18 cellular contexts compared by ENCODE assay signal in genomic region chr1:93344484-93344883, GRCh38. TPM values are rescaled to one million over a fixed set of nuclear protein-coding genes. Genes with fewer than 3 reads are reported as not detected.
DNase-seq lines count a peak whose midpoint lies in the region; ATAC-seq and TF ChIP-seq lines count a peak whose summit lies in the region.
"Had no signal": no experiment of that assay in that cellular context is flagged by ENCODE, and none has a peak within 500 bp of the region (broad histone marks: within the 10 kb centered on the region; RNA-seq: fewer than 3 reads in every experiment).

No MANE protein-coding gene starts in this region.

- no peaks in the 10 kb centered on the region for H3K27me3 Mint-ChIP-seq in activated naive CD4-positive, alpha-beta T cell treated with anti-CD3 and anti-CD28 coated beads for 36 hours (ENCODE audit: low read depth)
- no peaks in the 10 kb centered on the region for H3K27me3 Mint-ChIP-seq in stimulated activated naive B cell treated with anti-CD40 and anti-IgM and Interleukin-4, amounts not matched to agents 10 μg/mL and 1 μg/mL and 100 μg/mL, for 72 hours
- H3K27me3 Mint-ChIP-seq: naive thymus-derived CD4-positive, alpha-beta T cell; stimulated activated naive CD8-positive, alpha-beta T cell treated with anti-CD3 and anti-CD28 coated beads, Interleukin-15, Interleukin-2, amounts not matched to agents 100 ng/mL and 50 ng/mL, for 24 hours had no signal

- H3K9me2 ChIP-seq in PC-9 (ENCODE audit: insufficient read depth): no peaks in the 10 kb centered on the region
- H3K9me2 ChIP-seq: SK-N-SH had no signal

- 91% methylated on average over 6 of the region's 6 CpGs for WGBS in mammary epithelial cell (ENCODE audit: low coverage, missing lambda C conversion rate)

- H3K4me1 Mint-ChIP-seq in activated naive CD4-positive, alpha-beta T cell treated with anti-CD3 and anti-CD28 coated beads for 36 hours (ENCODE audit: low read depth): peaks cover 12% of the 10 kb centered on the region
- H3K4me1 Mint-ChIP-seq in stimulated activated naive B cell treated with anti-CD40 and anti-IgM and Interleukin-4, amounts not matched to agents 10 μg/mL and 1 μg/mL and 100 μg/mL, for 72 hours: peaks cover 4 to 14% of the 10 kb centered on the region in 2 donors

- peaks cover 9% of the 10 kb centered on the region for H3F3A ChIP-seq in PC-9 (ENCODE audit: insufficient read depth, low read depth)

- peak overlapping the region; percentile 16 for H3K4me3 Mint-ChIP-seq in activated naive CD4-positive, alpha-beta T cell treated with anti-CD3 and anti-CD28 coated beads for 36 hours
- H3K4me3 Mint-ChIP-seq in stimulated activated naive B cell treated with anti-CD40 and anti-IgM and Interleukin-4, amounts not matched to agents 10 μg/mL and 1 μg/mL and 100 μg/mL, for 72 hours: peak overlapping the region; percentile 39 to 48

- H3K4me2 ChIP-seq in PC-9: peak overlapping the region; percentile 27
- peak overlapping the region; percentile 4 for H3K4me2 ChIP-seq in mammary epithelial cell (ENCODE audit: insufficient read depth, low read depth, low read length)

- ATAC-seq in stimulated activated naive B cell treated with anti-CD40 and anti-IgM and Interleukin-4, amounts not matched to agents 10 μg/mL and 1 μg/mL and 100 μg/mL, for 72 hours (replicated peaks): no peak
- no peak for ATAC-seq in HG02610 (IDR thresholded peaks at IDR 0.05; ENCODE audit: unreplicated experiment)
- ATAC-seq in HG03280 (IDR thresholded peaks at IDR 0.05; ENCODE audit: unreplicated experiment): no peak

- peaks cover 26% of the 10 kb centered on the region for H4K20me1 ChIP-seq in PC-9 (ENCODE audit: insufficient read depth)
- H4K20me1 ChIP-seq in mammary epithelial cell (ENCODE audit: insufficient read depth, low read length): peaks cover 3% of the 10 kb centered on the region

- no peak for DNase-seq in activated naive CD4-positive, alpha-beta T cell treated with anti-CD3 and anti-CD28 coated beads for 36 hours
- DNase-seq in activated naive CD4-positive, alpha-beta T cell treated with Interleukin-2 at 50 U/mL for 16 hours: no peak
- DNase-seq in PC-9 (no peak), mammary epithelial cell (no peak), SKM-1 (lab: John Stamatoyannopoulos, UW; ENCODE audit: unreplicated experiment) (no peak)
- DNase-seq in stimulated activated naive B cell treated with anti-CD40 and anti-IgM and Interleukin-4, amounts not matched to agents 10 μg/mL and 1 μg/mL and 100 μg/mL, for 72 hours: no peak
- DNase-seq: activated CD8-positive, alpha-beta memory T cell treated with anti-CD3 and anti-CD28 coated beads for 24 hours; GOT3; immature natural killer cell; NCI-H524; SK-N-SH; upper lobe of right lung had no signal

- POLR2A ChIA-PET in PC-9 (lab: Charles Lee; ENCODE audit: unreplicated experiment): interaction anchor here (0.7 to 0.9 kb wide), 2 partner anchors 421 to 955 kb away, joined by 5 to 9 read pairs; no protein-coding TSS in a partner anchor

- H3K9ac ChIP-seq in mammary epithelial cell (ENCODE audit: insufficient read depth, low read length): no peak overlapping the region

- H3K36me3 ChIP-seq in PC-9 (ENCODE audit: low read depth): peaks cover 13% of the 10 kb centered on the region; the same call in 1 of the 2 replicates
- no peaks in the 10 kb centered on the region for H3K36me3 ChIP-seq in mammary epithelial cell (ENCODE audit: insufficient read depth, low read length)
- H3K36me3 ChIP-seq: ascending aorta, upper lobe of right lung had no signal

- dilution Hi-C loops in mammary epithelial cell (cut with HindIII; ENCODE audit: low sequenced_read_pairs): no loop called here

- peaks cover 12% of the 10 kb centered on the region for H3K36me3 Mint-ChIP-seq in activated naive CD4-positive, alpha-beta T cell treated with anti-CD3 and anti-CD28 coated beads for 36 hours (ENCODE audit: low read depth)
- H3K36me3 Mint-ChIP-seq in stimulated activated naive B cell treated with anti-CD40 and anti-IgM and Interleukin-4, amounts not matched to agents 10 μg/mL and 1 μg/mL and 100 μg/mL, for 72 hours: peaks cover 20 to 22% of the 10 kb centered on the region in 2 donors

- CTCF ChIA-PET in activated naive CD4-positive, alpha-beta T cell treated with anti-CD3 and anti-CD28 coated beads for 36 hours (lab: Charles Lee): interaction anchor here (2.1 kb wide), 1 partner anchor 40 kb away, joined by 14 read pairs; no protein-coding TSS in a partner anchor
- CTCF ChIA-PET in PC-9 (lab: Charles Lee) (no interaction called here), mammary epithelial cell (lab: Charles Lee; ENCODE audit: low non-redundant PET) (no interaction called here)

- no peak overlapping the region for H3K4me3 ChIP-seq in PC-9
- H3K4me3 ChIP-seq in mammary epithelial cell (replicated peaks in 1 of 3; ENCODE audit: insufficient read depth in 1 of 3, low read depth in 2 of 3, low read length in 3 of 3): no peak overlapping the region

- no peaks in the 10 kb centered on the region for H3K27me3 ChIP-seq in PC-9 (ENCODE audit: insufficient read depth, low read depth)
- no peaks in the 10 kb centered on the region for H3K27me3 ChIP-seq in mammary epithelial cell (ENCODE audit: insufficient read depth, low read length)
- H3K27me3 ChIP-seq: ascending aorta, upper lobe of right lung had no signal

- H3K9me3 Mint-ChIP-seq in activated naive CD4-positive, alpha-beta T cell treated with anti-CD3 and anti-CD28 coated beads for 36 hours: no peaks in the 10 kb centered on the region
- H3K9me3 Mint-ChIP-seq in stimulated activated naive B cell treated with anti-CD40 and anti-IgM and Interleukin-4, amounts not matched to agents 10 μg/mL and 1 μg/mL and 100 μg/mL, for 72 hours: no peaks in the 10 kb centered on the region
- H3K9me3 Mint-ChIP-seq: CD8-positive, alpha-beta memory T cell; immature natural killer cell; stimulated activated naive CD8-positive, alpha-beta T cell treated with anti-CD3 and anti-CD28 coated beads, Interleukin-15, Interleukin-2, amounts not matched to agents 100 ng/mL and 50 ng/mL, for 24 hours had no signal

- in situ Hi-C loops in mammary epithelial cell (cut with MboI; ENCODE audit: low sequenced_read_pairs in 2 of 2): no loop called here

- H3K4me1 ChIP-seq in PC-9 (replicated peaks; ENCODE audit: insufficient read depth) (peaks cover 35% of the 10 kb centered on the region), mammary epithelial cell (ENCODE audit: insufficient read depth, low read length) (peaks cover 17% of the 10 kb centered on the region)

- H3K9me3 ChIP-seq in PC-9 (ENCODE audit: insufficient read depth, low read depth): no peaks in the 10 kb centered on the region
- no peaks in the 10 kb centered on the region for H3K9me3 ChIP-seq in mammary epithelial cell (replicated peaks; ENCODE audit: insufficient read depth, low read length)
- H3K9me3 ChIP-seq: ascending aorta, SK-N-SH, upper lobe of right lung had no signal

- H3K79me2 ChIP-seq in PC-9 (ENCODE audit: low read depth): peaks cover 67% of the 10 kb centered on the region
- peaks cover 55% of the 10 kb centered on the region for H3K79me2 ChIP-seq in mammary epithelial cell (ENCODE audit: insufficient read depth, low read length)

- no peak for TF ChIP-seq CTCF in PC-9 (conservative IDR thresholded peaks at IDR 0.05)
- no peak for TF ChIP-seq CTCF in mammary epithelial cell (conservative IDR thresholded peaks at IDR 0.05 in 1 of 2, IDR thresholded peaks at IDR 0.05 in 1 of 2; ENCODE audit: extremely low read depth in 1 of 2, insufficient read depth in 1 of 2, low read depth in 1 of 2, low read length in 2 of 2)

- H3K27ac Mint-ChIP-seq in activated naive CD4-positive, alpha-beta T cell treated with anti-CD3 and anti-CD28 coated beads for 36 hours: no peak overlapping the region
- H3K27ac Mint-ChIP-seq in stimulated activated naive B cell treated with anti-CD40 and anti-IgM and Interleukin-4, amounts not matched to agents 10 μg/mL and 1 μg/mL and 100 μg/mL, for 72 hours: no peak overlapping the region

- intact Hi-C loops in activated naive CD4-positive, alpha-beta T cell treated with anti-CD3 and anti-CD28 coated beads for 36 hours (cut with micrococcal nuclease): loop anchor here (2.0 kb wide), 3 partner anchors 104 to 564 kb away; partner anchors contain the start of genes FNBP1L and GCLM
- intact Hi-C loops in PC-9 (cut with micrococcal nuclease; ENCODE audit: unreplicated experiment): no loop called here
- intact Hi-C loops in mammary epithelial cell (cut with micrococcal nuclease): no loop called here

- H3K27ac ChIP-seq in PC-9 (no peak overlapping the region), mammary epithelial cell (ENCODE audit: insufficient read depth, low read depth, low read length) (no peak overlapping the region)

- H2AFZ ChIP-seq in PC-9 (no peak overlapping the region), mammary epithelial cell (ENCODE audit: low read depth, low read length) (no peak overlapping the region)

- BruUV-seq in PC-9 (replicated peaks; lab: Mats Ljungman, UMichigan) (no TSS peak), mammary epithelial cell (replicated peaks; lab: Mats Ljungman, UMichigan) (no TSS peak)

RNA-seq across cellular contexts. Expression of gene DR1, which starts 1.2 kb away (rescaled TPM):
- total RNA-seq in activated naive CD4-positive, alpha-beta T cell treated with anti-CD3 and anti-CD28 coated beads for 36 hours: 10 to 100 TPM; 76.3 to 80.3 TPM
- total RNA-seq in PC-9 (2021) (33.6 and 37.8 TPM in 2 replicates), mammary epithelial cell (10 to 100 TPM; 35.8 to 79.2 TPM)
- polyA plus RNA-seq in mammary epithelial cell: 25.7 TPM
- polyA minus RNA-seq in mammary epithelial cell: 55.4 TPM
